In genomic region chr22:29914165-29914564, GRCh38 we compare ENCODE assay signal across 12 cellular contexts. TPM values are rescaled to one million over a fixed set of nuclear protein-coding genes. Genes with fewer than 3 reads are reported as not detected.
DNase-seq lines count a peak whose midpoint lies in the region; ATAC-seq and TF ChIP-seq lines count a peak whose summit lies in the region.
"Had no signal": no experiment of that assay in that cellular context is flagged by ENCODE, and none has a peak within 500 bp of the region (broad histone marks: within the 10 kb centered on the region; RNA-seq: fewer than 3 reads in every experiment).

No MANE protein-coding gene starts in this region.

- peaks cover 20% of the 10 kb centered on the region for H3K4me1 ChIP-seq in mammary epithelial cell (ENCODE audit: insufficient read depth, low read length)

- peaks cover 90% of the 10 kb centered on the region for H3K79me2 ChIP-seq in mammary epithelial cell (ENCODE audit: insufficient read depth, low read length)

- WGBS in mammary epithelial cell (ENCODE audit: low coverage, missing lambda C conversion rate) = 70% methylated on average over 1 of the region's 1 CpG

- H3K9me3 ChIP-seq in mammary epithelial cell (replicated peaks; ENCODE audit: insufficient read depth, low read length) = no peaks in the 10 kb centered on the region

- no peak for TF ChIP-seq CTCF in mammary epithelial cell (conservative IDR thresholded peaks at IDR 0.05 in 1 of 2, IDR thresholded peaks at IDR 0.05 in 1 of 2; ENCODE audit: extremely low read depth in 1 of 2, insufficient read depth in 1 of 2, low read depth in 1 of 2, low read length in 2 of 2)

- no peak overlapping the region for H2AFZ ChIP-seq in mammary epithelial cell (ENCODE audit: low read depth, low read length)

- H4K20me1 ChIP-seq in mammary epithelial cell (ENCODE audit: insufficient read depth, low read length) = no peaks in the 10 kb centered on the region

- H3K27ac ChIP-seq in mammary epithelial cell (ENCODE audit: insufficient read depth, low read depth, low read length) = peak overlapping the region; percentile 51

- H3K27me3 ChIP-seq in mammary epithelial cell (ENCODE audit: insufficient read depth, low read length) = no peaks in the 10 kb centered on the region

- CTCF ChIA-PET in mammary epithelial cell (lab: Charles Lee; ENCODE audit: low non-redundant PET) = interaction anchor here (0.6 kb wide), 1 partner anchor 51 kb away, joined by 3 read pairs; no protein-coding TSS in a partner anchor

- no peak for ATAC-seq in GM19035 (IDR thresholded peaks at IDR 0.05; ENCODE audit: unreplicated experiment)

- in situ Hi-C loops in mammary epithelial cell (cut with MboI; ENCODE audit: low sequenced_read_pairs in 2 of 2) = no loop called here

- no TSS peak for BruUV-seq in mammary epithelial cell (replicated peaks; lab: Mats Ljungman, UMichigan)

- no peak overlapping the region for H3K4me3 ChIP-seq in mammary epithelial cell (replicated peaks in 1 of 3; ENCODE audit: insufficient read depth in 1 of 3, low read depth in 2 of 3, low read length in 3 of 3)

- H3K4me2 ChIP-seq in mammary epithelial cell (ENCODE audit: insufficient read depth, low read depth, low read length) = peak overlapping the region; percentile 47

- no peaks in the 10 kb centered on the region for H3K36me3 ChIP-seq in mammary epithelial cell (ENCODE audit: insufficient read depth, low read length)

- no peak overlapping the region for H3K9ac ChIP-seq in mammary epithelial cell (ENCODE audit: insufficient read depth, low read length)

- intact Hi-C loops in mammary epithelial cell (cut with micrococcal nuclease) = loop anchor here (5.0 kb wide), 1 partner anchor 78 kb away; no protein-coding TSS in a partner anchor

- DNase-seq in A172 (ENCODE audit: low spot score) (peak; percentile 52), HS-5 (ENCODE audit: low read depth) (peak; percentile 77), mammary epithelial cell (peak; percentile 77), kidney glomerular epithelial cell (lab: John Stamatoyannopoulos, UW) (peak; percentile 69), Ammon's horn (ENCODE audit: low spot score) (no peak), NCI-H345 (lab: John Stamatoyannopoulos, UW) (no peak), NCI-H1105 treated with DMSO at 0.1 percent for 48 hours (lab: John Stamatoyannopoulos, UW) (no peak)
- DNase-seq: activated T-cell treated with anti-CD3 and anti-CD28 coated beads, Interleukin-2, amount 50 U/mL, for 1 hour; C1 segment of cervical spinal cord; NCI-H446 treated with DMSO at 0.1 percent for 48 hours; stimulated activated CD4-positive, alpha-beta T cell treated with anti-CD3 and anti-CD28 coated beads, Interleukin-2, amount 100 ng/mL, for 48 hours had no signal

- dilution Hi-C loops in mammary epithelial cell (cut with HindIII; ENCODE audit: low sequenced_read_pairs) = no loop called here

RNA-seq across cellular contexts. Expression of gene MTMR3, which starts 31.2 kb away (rescaled TPM):
- 8.1 and 9.4 TPM in 2 replicates for total RNA-seq in A172 (2014; rRNA removed; shearing (Covaris generic))
- 10 to 100 TPM; 34.1 to 67.2 TPM for total RNA-seq in mammary epithelial cell
- polyA plus RNA-seq in mammary epithelial cell = 11.1 TPM
- 35.4 TPM for polyA minus RNA-seq in mammary epithelial cell

Comparison
In these comparisons a context has a peak if more than half of its experiments do, and no peak if none do; other contexts are left out.
1. DNase-seq: peak in A172 (single experiment), HS-5 (single experiment), mammary epithelial cell (single experiment) and kidney glomerular epithelial cell (single experiment); none in Ammon's horn (single experiment), NCI-H345 (single experiment) and NCI-H1105 treated with DMSO at 0.1 percent for 48 hours (single experiment).